In the genomic region with DNA sequence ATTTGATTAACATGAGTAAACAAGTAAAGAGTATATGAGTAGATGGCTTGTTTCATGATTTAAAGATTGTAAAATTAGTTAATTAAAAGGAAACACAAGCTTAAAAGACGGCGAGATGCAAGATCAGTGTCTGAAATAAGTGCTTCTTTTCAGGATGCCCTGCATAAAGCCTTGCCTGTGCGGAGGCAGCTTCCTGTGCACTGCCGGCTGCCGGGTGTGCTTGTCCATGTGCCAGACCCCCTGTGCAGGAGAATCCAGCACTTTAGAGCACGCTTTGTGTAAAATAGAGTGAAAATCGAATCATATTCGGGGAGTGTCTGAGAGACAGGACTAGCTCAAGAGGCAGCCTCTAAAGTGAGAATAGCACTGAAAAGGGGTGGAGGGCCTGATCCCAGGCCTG, we compare ENCODE assay signal across 34 cellular contexts.
"Had no signal": no experiment of that assay in that cellular context is flagged by ENCODE, and none has a peak within 500 bp of the region (broad histone marks: within the 10 kb centered on the region; RNA-seq: fewer than 3 reads in every experiment).

No MANE protein-coding gene starts in this region.

- H3K36me3 ChIP-seq: adrenal gland, cardiac muscle cell had no signal

- DNase-seq: activated B cell treated with CpG ODN at 0.5 μM for 24 hours; activated CD4-positive, alpha-beta memory T cell treated with anti-CD3 and anti-CD28 coated beads for 36 hours; activated CD4-positive, alpha-beta T cell treated with anti-CD3 and anti-CD28 coated beads for 4 hours; activated CD4-positive, alpha-beta T cell treated with anti-CD3 and anti-CD28 coated beads, Interleukin-2, amount 10 ng/mL, durations not matched to agents 24 days and 14 days; activated CD4-positive, alpha-beta T cell treated with anti-CD3 and anti-CD28 coated beads, Interleukin-2, amount 50 U/mL, for 1 hour; activated CD4-positive, alpha-beta T cell treated with anti-CD3 and anti-CD28 coated beads, Interleukin-2, amount 50 U/mL, for 4 hours; activated CD4-positive, CD25-positive, alpha-beta regulatory T cell treated with anti-CD3 and anti-CD28 coated beads, Interleukin-2, amount 50 U/mL, for 72 hours; activated CD8-positive, alpha-beta memory T cell treated with anti-CD3 and anti-CD28 coated beads, Interleukin-2, amount 50 U/mL, for 4 hours; activated CD8-positive, alpha-beta T cell treated with anti-CD3 and anti-CD28 coated beads for 36 hours; activated effector memory CD4-positive, alpha-beta T cell treated with anti-CD3 and anti-CD28 coated beads, Interleukin-2, amount 50 U/mL, for 16 hours; activated gamma-delta T cell treated with Interleukin-2 at 50 U/mL for 16 hours; activated naive CD4-positive, alpha-beta T cell; activated naive CD4-positive, alpha-beta T cell treated with anti-CD3 and anti-CD28 coated beads for 36 hours; activated naive CD4-positive, alpha-beta T cell treated with anti-CD3 and anti-CD28 coated beads, Interleukin-2, amount 50 U/mL, for 16 hours; activated naive CD8-positive, alpha-beta T cell treated with anti-CD3 and anti-CD28 coated beads for 36 hours; activated T-cell treated with anti-CD3 and anti-CD28 coated beads for 4 hours; activated T-cell treated with anti-CD3 and anti-CD28 coated beads, Interleukin-2, amount 50 U/mL, for 1 hour; activated T-cell treated with anti-CD3 and anti-CD28 coated beads, Interleukin-2, amount 50 U/mL, for 4 hours; activated T-cell treated with anti-CD3 and anti-CD28 coated beads, Interleukin-2, amount 50 U/mL, for 72 hours; adrenal gland; amniotic stem cell; aorta; T-helper 1 cell; T-helper 2 cell; T-helper 9 cell had no signal

- H3K9me3 ChIP-seq: adrenal gland had no signal

- H3K9me3 Mint-ChIP-seq: activated B cell treated with CpG ODN at 0.5 μM for 24 hours; activated CD4-positive, alpha-beta memory T cell treated with anti-CD3 and anti-CD28 coated beads for 36 hours; activated CD4-positive, alpha-beta T cell treated with anti-CD3 and anti-CD28 coated beads, Interleukin-2, amount 10 ng/mL, durations not matched to agents 24 days and 14 days; activated naive CD4-positive, alpha-beta T cell treated with anti-CD3 and anti-CD28 coated beads for 36 hours; activated naive CD8-positive, alpha-beta T cell treated with anti-CD3 and anti-CD28 coated beads for 36 hours; brain; T-helper 1 cell treated with Interleukin-12 subunit alpha and Interleukin-12 subunit beta and Interleukin-4 antibody, amounts not matched to agents 30 μg/mL and 1 μg/mL, for 36 hours; T-helper 2 cell treated with Interferon-gamma antibody and Interleukin-4, amounts not matched to agents 5 μg/mL and 100 μg/mL, for 36 hours had no signal

- H3K4me3 ChIP-seq: adrenal gland, cardiac muscle cell had no signal

- H3K36me3 Mint-ChIP-seq: activated CD4-positive, alpha-beta memory T cell treated with anti-CD3 and anti-CD28 coated beads for 36 hours; activated naive CD4-positive, alpha-beta T cell treated with anti-CD3 and anti-CD28 coated beads, Interleukin-2, amount 50 U/mL, for 72 hours; activated naive CD8-positive, alpha-beta T cell treated with anti-CD3 and anti-CD28 coated beads for 36 hours; brain had no signal

- ATAC-seq: activated CD8-positive, alpha-beta T cell treated with anti-CD3 and anti-CD28 coated beads for 36 hours; activated naive CD4-positive, alpha-beta T cell treated with anti-CD3 and anti-CD28 coated beads, Interleukin-2, amount 50 U/mL, for 72 hours; activated T-cell treated with anti-CD3 and anti-CD28 coated beads, Interleukin-2, amount 50 U/mL, for 4 hours; activated T-cell treated with anti-CD3 and anti-CD28 coated beads, Interleukin-2, amount 50 U/mL, for 72 hours; activated T-helper 17 cell treated with anti-CD3 and anti-CD28 coated beads, Interleukin-2, amount 50 U/mL, for 72 hours had no signal

- H3K27me3 ChIP-seq: cardiac muscle cell had no signal

- H3K4me3 Mint-ChIP-seq: activated B cell treated with CpG ODN at 0.5 μM for 24 hours; activated CD4-positive, alpha-beta memory T cell treated with anti-CD3 and anti-CD28 coated beads for 36 hours; activated CD4-positive, alpha-beta T cell treated with anti-CD3 and anti-CD28 coated beads, Interleukin-2, amount 10 ng/mL, durations not matched to agents 24 days and 14 days; activated CD8-positive, alpha-beta T cell treated with anti-CD3 and anti-CD28 coated beads for 36 hours; activated naive CD4-positive, alpha-beta T cell treated with anti-CD3 and anti-CD28 coated beads for 36 hours; activated naive CD8-positive, alpha-beta T cell treated with anti-CD3 and anti-CD28 coated beads for 36 hours; activated T-cell treated with anti-CD3 and anti-CD28 coated beads, Interleukin-2, amount 50 U/mL, for 4 hours; activated T-cell treated with anti-CD3 and anti-CD28 coated beads, Interleukin-2, amount 50 U/mL, for 72 hours; activated T-helper 1 cell treated with anti-CD3 and anti-CD28 coated beads, Interleukin-12 subunit alpha, Interleukin-12 subunit beta, Interleukin-2, Interleukin-4 antibody, amounts not matched to agents 30 ng/mL and 10 ng/mL and 1 ng/mL, durations not matched to agents 14 hours and 24 hours and 36 hours; activated T-helper 17 cell treated with anti-CD3 and anti-CD28 coated beads, Interleukin-2, amount 50 U/mL, for 72 hours; central memory CD8-positive, alpha-beta T cell; T-helper 1 cell treated with Interleukin-12 subunit alpha and Interleukin-12 subunit beta and Interleukin-4 antibody, amounts not matched to agents 30 μg/mL and 1 μg/mL, for 36 hours; T-helper 2 cell treated with Interferon-gamma antibody and Interleukin-4, amounts not matched to agents 5 μg/mL and 100 μg/mL, for 36 hours had no signal

- H3K4me1 ChIP-seq: adrenal gland had no signal

- H3K27ac Mint-ChIP-seq: activated B cell treated with CpG ODN at 0.5 μM for 24 hours; activated CD4-positive, alpha-beta memory T cell treated with anti-CD3 and anti-CD28 coated beads for 36 hours; activated CD4-positive, alpha-beta T cell treated with anti-CD3 and anti-CD28 coated beads, Interleukin-2, amount 10 ng/mL, durations not matched to agents 24 days and 14 days; activated CD8-positive, alpha-beta T cell treated with anti-CD3 and anti-CD28 coated beads for 36 hours; activated naive CD4-positive, alpha-beta T cell treated with anti-CD3 and anti-CD28 coated beads for 36 hours; activated naive CD4-positive, alpha-beta T cell treated with anti-CD3 and anti-CD28 coated beads, Interleukin-2, amount 50 U/mL, for 72 hours; activated naive CD8-positive, alpha-beta T cell treated with anti-CD3 and anti-CD28 coated beads for 36 hours; activated T-cell treated with anti-CD3 and anti-CD28 coated beads, Interleukin-2, amount 50 U/mL, for 72 hours; activated T-helper 1 cell treated with anti-CD3 and anti-CD28 coated beads, Interleukin-12 subunit alpha, Interleukin-12 subunit beta, Interleukin-2, Interleukin-4 antibody, amounts not matched to agents 30 ng/mL and 10 ng/mL and 1 ng/mL, durations not matched to agents 14 hours and 24 hours and 36 hours; activated T-helper 17 cell treated with anti-CD3 and anti-CD28 coated beads, Interleukin-2, amount 50 U/mL, for 72 hours; T-helper 1 cell treated with Interleukin-12 subunit alpha and Interleukin-12 subunit beta and Interleukin-4 antibody, amounts not matched to agents 30 μg/mL and 1 μg/mL, for 36 hours; T-helper 2 cell treated with Interferon-gamma antibody and Interleukin-4, amounts not matched to agents 5 μg/mL and 100 μg/mL, for 36 hours had no signal

- H3K27ac ChIP-seq: adrenal gland, cardiac muscle cell, VCaP had no signal

- H3K27me3 Mint-ChIP-seq: activated B cell treated with CpG ODN at 0.5 μM for 24 hours; activated CD4-positive, alpha-beta memory T cell treated with anti-CD3 and anti-CD28 coated beads for 36 hours; activated CD4-positive, alpha-beta T cell treated with anti-CD3 and anti-CD28 coated beads, Interleukin-2, amount 10 ng/mL, durations not matched to agents 24 days and 14 days; activated CD8-positive, alpha-beta T cell treated with anti-CD3 and anti-CD28 coated beads for 36 hours; activated naive CD8-positive, alpha-beta T cell treated with anti-CD3 and anti-CD28 coated beads for 36 hours; activated T-helper 17 cell treated with anti-CD3 and anti-CD28 coated beads, Interleukin-2, amount 50 U/mL, for 72 hours; central memory CD8-positive, alpha-beta T cell had no signal

- H3K4me1 Mint-ChIP-seq: activated B cell treated with CpG ODN at 0.5 μM for 24 hours; activated CD4-positive, alpha-beta T cell treated with anti-CD3 and anti-CD28 coated beads, Interleukin-2, amount 10 ng/mL, durations not matched to agents 24 days and 14 days; activated naive CD8-positive, alpha-beta T cell treated with anti-CD3 and anti-CD28 coated beads for 36 hours; activated T-helper 17 cell treated with anti-CD3 and anti-CD28 coated beads, Interleukin-2, amount 50 U/mL, for 72 hours; central memory CD8-positive, alpha-beta T cell had no signal
